ENCODE assay signal across 18 cellular contexts in genomic region chr15:48096813-48097212, GRCh38. TPM values are rescaled to one million over a fixed set of nuclear protein-coding genes. Genes with fewer than 3 reads are reported as not detected.
DNase-seq lines count a peak whose midpoint lies in the region; ATAC-seq, FAIRE-seq and TF ChIP-seq lines count a peak whose summit lies in the region.
"Had no signal": no experiment of that assay in that cellular context is flagged by ENCODE, and none has a peak within 500 bp of the region (broad histone marks: within the 10 kb centered on the region; RNA-seq: fewer than 3 reads in every experiment).

No MANE protein-coding gene starts in this region.

- CTCF ChIA-PET in AG04449 (lab: Yijun Ruan, JAX): interaction anchor here (0.9 to 2.3 kb wide), 2 partner anchors 12 to 15 kb away, joined by 3 to 10 read pairs; no protein-coding TSS in a partner anchor

- in situ Hi-C loops in SK-MEL-5 (cut with HindIII; ENCODE audit: low pct_unique_long_range_greater_than_20kb, low sequenced_read_pairs): no loop called here

- no peak for FAIRE-seq in H54 (lab: Jason Lieb, UNC)

- no peak overlapping the region for H3K4me3 ChIP-seq in AG04449 (ENCODE audit: low read depth, low read length)
- H3K4me3 ChIP-seq: hepatocyte, mucosa of descending colon had no signal

- DNase-seq in AG04449 (ENCODE audit: low read depth, low spot score) (peak; percentile 69), H54 (ENCODE audit: insufficient read length, low spot score) (peak; percentile 18), SK-MEL-5 (ENCODE audit: low read depth, low spot score) (peak; percentile 94), fibroblast of the conjunctiva (ENCODE audit: low read depth) (peak; percentile 2), NCI-H1436 treated with DMSO at 0.1 percent for 48 hours (lab: John Stamatoyannopoulos, UW) (no peak), activated gamma-delta T cell (lab: John Stamatoyannopoulos, UW) (no peak)
- DNase-seq: activated T-cell treated with anti-CD3 and anti-CD28 coated beads, Interleukin-2, amount 50 U/mL, for 48 hours; cerebellar nuclear complex; GDM1; mucosa of descending colon; NCI-H2081; retina; WERI-Rb-1 had no signal

- TF ChIP-seq POLR2A in H54 (IDR thresholded peaks at IDR 0.05; ENCODE audit: low read depth, low read length): no peak

- TF ChIP-seq CTCF in AG04449 (IDR thresholded peaks at IDR 0.05; ENCODE audit: insufficient read depth, low read length, missing control alignments): no peak

- POLR2A ChIA-PET in AG04449 (lab: Yijun Ruan, JAX): no interaction called here

- no peak for ATAC-seq in GM21390 (IDR thresholded peaks at IDR 0.05; ENCODE audit: unreplicated experiment)
- no peak for ATAC-seq in GM21367 (IDR thresholded peaks at IDR 0.05; ENCODE audit: unreplicated experiment)
- ATAC-seq: mucosa of descending colon, Panc1 had no signal

RNA-seq across cellular contexts. Expression of gene SLC24A5, which starts 24.0 kb away (rescaled TPM):
- total RNA-seq in SK-MEL-5 (2014; rRNA removed; shearing (Covaris generic)): 423 and 457 TPM in 2 replicates
- 105 and 118 TPM in 2 replicates for polyA plus RNA-seq in SK-MEL-5 (2015; cell fraction: cytosol; rRNA removed)
- 53.2 and 59.3 TPM in 2 replicates for polyA plus RNA-seq in SK-MEL-5 (2015; cell fraction: nucleus; rRNA removed)
- total RNA-seq: hepatocyte, HT-29, mucosa of descending colon had no signal
- polyA plus RNA-seq: hepatocyte had no signal

Comparison
In these comparisons a context has a peak if more than half of its experiments do, and no peak if none do; other contexts are left out.
1. DNase-seq: peak in AG04449 (single experiment), H54 (single experiment), SK-MEL-5 (single experiment) and fibroblast of the conjunctiva (single experiment); none in NCI-H1436 treated with DMSO at 0.1 percent for 48 hours (single experiment) and activated gamma-delta T cell (single experiment).